1 cellular context compared by ENCODE assay signal in the genomic region with DNA sequence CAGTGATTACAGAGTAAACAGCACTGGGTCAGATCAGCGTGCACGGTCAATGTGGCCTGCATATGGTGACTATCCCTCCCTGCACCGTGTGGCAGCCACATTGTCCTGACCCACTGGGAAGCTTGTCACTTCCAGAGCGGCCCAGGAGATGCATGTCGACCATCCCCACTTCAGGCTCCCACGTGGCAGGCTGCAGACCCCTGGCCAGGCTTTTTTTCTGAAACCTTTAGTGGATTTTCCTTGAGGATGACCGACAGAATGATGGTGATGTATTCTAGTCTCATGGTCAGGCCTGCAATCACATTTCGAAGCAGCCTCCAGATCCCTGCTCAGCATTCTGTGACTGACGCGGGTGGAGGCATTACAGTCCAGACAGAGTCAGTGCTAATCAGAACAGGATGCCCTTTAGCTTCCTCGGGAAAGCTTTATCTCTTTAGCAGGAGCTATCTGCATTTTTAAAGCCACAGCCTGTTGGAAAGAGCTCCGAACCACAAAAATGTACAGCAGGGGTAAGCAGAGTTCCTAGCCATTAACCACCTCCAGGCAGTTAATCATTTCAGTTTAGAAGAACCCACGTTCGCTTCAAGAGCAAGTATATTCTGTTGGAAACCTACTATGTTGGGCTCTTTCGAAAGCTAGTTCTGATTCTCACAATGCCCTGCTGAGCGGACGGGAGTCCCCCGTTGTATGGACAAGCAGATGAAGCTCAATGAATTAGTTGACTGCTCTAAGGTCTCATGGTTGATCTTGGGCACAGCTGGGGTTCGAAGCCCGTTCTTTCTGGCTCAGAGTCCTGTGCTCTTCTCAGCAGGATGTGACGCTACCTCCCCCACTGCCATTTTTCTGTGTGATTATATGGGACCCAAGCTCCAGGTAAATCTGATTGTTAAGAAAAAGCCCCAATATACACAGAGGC.
TF ChIP-seq lines count a peak whose summit lies in the region.

No MANE protein-coding gene starts in this region.

TF ChIP-seq in K562, 482 proteins besides CTCF, POLR2A, EP300 and RAD21 (continued from another document and continues in another):
- TF ChIP-seq, protein P1, sequence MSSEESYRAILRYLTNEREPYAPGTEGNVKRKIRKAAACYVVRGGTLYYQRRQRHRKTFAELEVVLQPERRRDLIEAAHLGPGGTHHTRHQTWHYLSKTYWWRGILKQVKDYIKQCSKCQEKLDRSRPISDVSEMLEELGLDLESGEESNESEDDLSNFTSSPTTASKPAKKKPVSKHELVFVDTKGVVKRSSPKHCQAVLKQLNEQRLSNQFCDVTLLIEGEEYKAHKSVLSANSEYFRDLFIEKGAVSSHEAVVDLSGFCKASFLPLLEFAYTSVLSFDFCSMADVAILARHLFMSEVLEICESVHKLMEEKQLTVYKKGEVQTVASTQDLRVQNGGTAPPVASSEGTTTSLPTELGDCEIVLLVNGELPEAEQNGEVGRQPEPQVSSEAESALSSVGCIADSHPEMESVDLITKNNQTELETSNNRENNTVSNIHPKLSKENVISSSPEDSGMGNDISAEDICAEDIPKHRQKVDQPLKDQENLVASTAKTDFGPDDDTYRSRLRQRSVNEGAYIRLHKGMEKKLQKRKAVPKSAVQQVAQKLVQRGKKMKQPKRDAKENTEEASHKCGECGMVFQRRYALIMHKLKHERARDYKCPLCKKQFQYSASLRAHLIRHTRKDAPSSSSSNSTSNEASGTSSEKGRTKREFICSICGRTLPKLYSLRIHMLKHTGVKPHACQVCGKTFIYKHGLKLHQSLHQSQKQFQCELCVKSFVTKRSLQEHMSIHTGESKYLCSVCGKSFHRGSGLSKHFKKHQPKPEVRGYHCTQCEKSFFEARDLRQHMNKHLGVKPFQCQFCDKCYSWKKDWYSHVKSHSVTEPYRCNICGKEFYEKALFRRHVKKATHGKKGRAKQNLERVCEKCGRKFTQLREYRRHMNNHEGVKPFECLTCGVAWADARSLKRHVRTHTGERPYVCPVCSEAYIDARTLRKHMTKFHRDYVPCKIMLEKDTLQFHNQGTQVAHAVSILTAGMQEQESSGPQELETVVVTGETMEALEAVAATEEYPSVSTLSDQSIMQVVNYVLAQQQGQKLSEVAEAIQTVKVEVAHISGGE (CRISPR knock-in tag; IDR thresholded peaks at IDR 0.05): no peak
- TF ChIP-seq, protein P2, sequence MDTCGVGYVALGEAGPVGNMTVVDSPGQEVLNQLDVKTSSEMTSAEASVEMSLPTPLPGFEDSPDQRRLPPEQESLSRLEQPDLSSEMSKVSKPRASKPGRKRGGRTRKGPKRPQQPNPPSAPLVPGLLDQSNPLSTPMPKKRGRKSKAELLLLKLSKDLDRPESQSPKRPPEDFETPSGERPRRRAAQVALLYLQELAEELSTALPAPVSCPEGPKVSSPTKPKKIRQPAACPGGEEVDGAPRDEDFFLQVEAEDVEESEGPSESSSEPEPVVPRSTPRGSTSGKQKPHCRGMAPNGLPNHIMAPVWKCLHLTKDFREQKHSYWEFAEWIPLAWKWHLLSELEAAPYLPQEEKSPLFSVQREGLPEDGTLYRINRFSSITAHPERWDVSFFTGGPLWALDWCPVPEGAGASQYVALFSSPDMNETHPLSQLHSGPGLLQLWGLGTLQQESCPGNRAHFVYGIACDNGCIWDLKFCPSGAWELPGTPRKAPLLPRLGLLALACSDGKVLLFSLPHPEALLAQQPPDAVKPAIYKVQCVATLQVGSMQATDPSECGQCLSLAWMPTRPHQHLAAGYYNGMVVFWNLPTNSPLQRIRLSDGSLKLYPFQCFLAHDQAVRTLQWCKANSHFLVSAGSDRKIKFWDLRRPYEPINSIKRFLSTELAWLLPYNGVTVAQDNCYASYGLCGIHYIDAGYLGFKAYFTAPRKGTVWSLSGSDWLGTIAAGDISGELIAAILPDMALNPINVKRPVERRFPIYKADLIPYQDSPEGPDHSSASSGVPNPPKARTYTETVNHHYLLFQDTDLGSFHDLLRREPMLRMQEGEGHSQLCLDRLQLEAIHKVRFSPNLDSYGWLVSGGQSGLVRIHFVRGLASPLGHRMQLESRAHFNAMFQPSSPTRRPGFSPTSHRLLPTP (IDR thresholded peaks at IDR 0.05; ENCODE audit: borderline replicate concordance, extremely low read depth, insufficient read length): no peak
- TF ChIP-seq HLTF (IDR thresholded peaks at IDR 0.05) (no peak), HCFC1 (IDR thresholded peaks at IDR 0.05; ENCODE audit: low read depth, low read length) (no peak), ZNF121 (CRISPR knock-in tag; conservative IDR thresholded peaks at IDR 0.05) (no peak), GTF2F1 (IDR thresholded peaks at IDR 0.05; ENCODE audit: low read depth, low read length) (no peak), ZNF551 (CRISPR knock-in tag; IDR thresholded peaks at IDR 0.05) (no peak), NFATC3 (IDR thresholded peaks at IDR 0.05) (no peak), E2F3 (CRISPR knock-in tag; IDR thresholded peaks at IDR 0.05) (no peak), POLR3A (IDR thresholded peaks at IDR 0.05; ENCODE audit: borderline replicate concordance, extremely low read depth, insufficient read depth, insufficient read length) (no peak), JUNB (CRISPR knock-in tag; conservative IDR thresholded peaks at IDR 0.05) (no peak), GABPB2 (CRISPR knock-in tag; conservative IDR thresholded peaks at IDR 0.05) (no peak), ZKSCAN1 (IDR thresholded peaks at IDR 0.05; ENCODE audit: low read depth, low read length) (no peak), FOXJ2 (tag; IDR thresholded peaks at IDR 0.05) (no peak), FUS (optimal IDR thresholded peaks at IDR 0.05; ENCODE audit: low read depth, low read length) (no peak), KLF13 (tag; IDR thresholded peaks at IDR 0.05; ENCODE audit: borderline replicate concordance, low read depth) (no peak), ZNF197 (CRISPR knock-in tag; IDR thresholded peaks at IDR 0.05; ENCODE audit: low read depth) (no peak), XRCC4 (IDR thresholded peaks at IDR 0.05; ENCODE audit: extremely low read depth, insufficient read depth, insufficient read length) (no peak), MTA1 (IDR thresholded peaks at IDR 0.05; ENCODE audit: borderline replicate concordance) (no peak), TAF7 (tag; IDR thresholded peaks at IDR 0.05) (no peak), SIN3A (IDR thresholded peaks at IDR 0.05; ENCODE audit: borderline replicate concordance in 2 of 2, control insufficient read depth in 1 of 2, low read depth in 2 of 2, low read length in 2 of 2) (no peak), ZNF239 (CRISPR knock-in tag; IDR thresholded peaks at IDR 0.05) (no peak), ASH1L (IDR thresholded peaks at IDR 0.05; ENCODE audit: borderline replicate concordance, low read depth, partially characterized antibody) (no peak), TCF7L2 (IDR thresholded peaks at IDR 0.05; ENCODE audit: low read depth, low read length) (no peak)
- TF ChIP-seq, protein P3, sequence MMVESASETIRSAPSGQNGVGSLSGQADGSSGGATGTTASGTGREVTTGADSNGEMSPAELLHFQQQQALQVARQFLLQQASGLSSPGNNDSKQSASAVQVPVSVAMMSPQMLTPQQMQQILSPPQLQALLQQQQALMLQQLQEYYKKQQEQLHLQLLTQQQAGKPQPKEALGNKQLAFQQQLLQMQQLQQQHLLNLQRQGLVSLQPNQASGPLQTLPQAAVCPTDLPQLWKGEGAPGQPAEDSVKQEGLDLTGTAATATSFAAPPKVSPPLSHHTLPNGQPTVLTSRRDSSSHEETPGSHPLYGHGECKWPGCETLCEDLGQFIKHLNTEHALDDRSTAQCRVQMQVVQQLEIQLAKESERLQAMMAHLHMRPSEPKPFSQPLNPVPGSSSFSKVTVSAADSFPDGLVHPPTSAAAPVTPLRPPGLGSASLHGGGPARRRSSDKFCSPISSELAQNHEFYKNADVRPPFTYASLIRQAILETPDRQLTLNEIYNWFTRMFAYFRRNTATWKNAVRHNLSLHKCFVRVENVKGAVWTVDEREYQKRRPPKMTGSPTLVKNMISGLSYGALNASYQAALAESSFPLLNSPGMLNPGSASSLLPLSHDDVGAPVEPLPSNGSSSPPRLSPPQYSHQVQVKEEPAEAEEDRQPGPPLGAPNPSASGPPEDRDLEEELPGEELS (CRISPR knock-in tag; IDR thresholded peaks at IDR 0.05; ENCODE audit: borderline replicate concordance): no peak
- TF ChIP-seq, protein P4, sequence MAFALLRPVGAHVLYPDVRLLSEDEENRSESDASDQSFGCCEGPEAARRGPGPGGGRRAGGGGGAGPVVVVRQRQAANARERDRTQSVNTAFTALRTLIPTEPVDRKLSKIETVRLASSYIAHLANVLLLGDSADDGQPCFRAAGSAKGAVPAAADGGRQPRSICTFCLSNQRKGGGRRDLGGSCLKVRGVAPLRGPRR (CRISPR knock-in tag; IDR thresholded peaks at IDR 0.05): 0 out of 2 replicates have a peak, but pooled peaks have one; percentile 19
- TF ChIP-seq, protein P5, sequence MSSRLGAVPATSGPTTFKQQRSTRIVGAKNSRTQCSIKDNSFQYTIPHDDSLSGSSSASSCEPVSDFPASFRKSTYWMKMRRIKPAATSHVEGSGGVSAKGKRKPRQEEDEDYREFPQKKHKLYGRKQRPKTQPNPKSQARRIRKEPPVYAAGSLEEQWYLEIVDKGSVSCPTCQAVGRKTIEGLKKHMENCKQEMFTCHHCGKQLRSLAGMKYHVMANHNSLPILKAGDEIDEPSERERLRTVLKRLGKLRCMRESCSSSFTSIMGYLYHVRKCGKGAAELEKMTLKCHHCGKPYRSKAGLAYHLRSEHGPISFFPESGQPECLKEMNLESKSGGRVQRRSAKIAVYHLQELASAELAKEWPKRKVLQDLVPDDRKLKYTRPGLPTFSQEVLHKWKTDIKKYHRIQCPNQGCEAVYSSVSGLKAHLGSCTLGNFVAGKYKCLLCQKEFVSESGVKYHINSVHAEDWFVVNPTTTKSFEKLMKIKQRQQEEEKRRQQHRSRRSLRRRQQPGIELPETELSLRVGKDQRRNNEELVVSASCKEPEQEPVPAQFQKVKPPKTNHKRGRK (tag; IDR thresholded peaks at IDR 0.05): no peak
- TF ChIP-seq, protein P6, sequence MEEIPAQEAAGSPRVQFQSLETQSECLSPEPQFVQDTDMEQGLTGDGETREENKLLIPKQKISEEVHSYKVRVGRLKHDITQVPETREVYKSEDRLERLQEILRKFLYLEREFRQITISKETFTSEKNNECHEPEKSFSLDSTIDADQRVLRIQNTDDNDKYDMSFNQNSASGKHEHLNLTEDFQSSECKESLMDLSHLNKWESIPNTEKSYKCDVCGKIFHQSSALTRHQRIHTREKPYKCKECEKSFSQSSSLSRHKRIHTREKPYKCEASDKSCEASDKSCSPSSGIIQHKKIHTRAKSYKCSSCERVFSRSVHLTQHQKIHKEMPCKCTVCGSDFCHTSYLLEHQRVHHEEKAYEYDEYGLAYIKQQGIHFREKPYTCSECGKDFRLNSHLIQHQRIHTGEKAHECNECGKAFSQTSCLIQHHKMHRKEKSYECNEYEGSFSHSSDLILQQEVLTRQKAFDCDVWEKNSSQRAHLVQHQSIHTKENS (CRISPR knock-in tag; IDR thresholded peaks at IDR 0.05): no peak
- TF ChIP-seq, protein P7, sequence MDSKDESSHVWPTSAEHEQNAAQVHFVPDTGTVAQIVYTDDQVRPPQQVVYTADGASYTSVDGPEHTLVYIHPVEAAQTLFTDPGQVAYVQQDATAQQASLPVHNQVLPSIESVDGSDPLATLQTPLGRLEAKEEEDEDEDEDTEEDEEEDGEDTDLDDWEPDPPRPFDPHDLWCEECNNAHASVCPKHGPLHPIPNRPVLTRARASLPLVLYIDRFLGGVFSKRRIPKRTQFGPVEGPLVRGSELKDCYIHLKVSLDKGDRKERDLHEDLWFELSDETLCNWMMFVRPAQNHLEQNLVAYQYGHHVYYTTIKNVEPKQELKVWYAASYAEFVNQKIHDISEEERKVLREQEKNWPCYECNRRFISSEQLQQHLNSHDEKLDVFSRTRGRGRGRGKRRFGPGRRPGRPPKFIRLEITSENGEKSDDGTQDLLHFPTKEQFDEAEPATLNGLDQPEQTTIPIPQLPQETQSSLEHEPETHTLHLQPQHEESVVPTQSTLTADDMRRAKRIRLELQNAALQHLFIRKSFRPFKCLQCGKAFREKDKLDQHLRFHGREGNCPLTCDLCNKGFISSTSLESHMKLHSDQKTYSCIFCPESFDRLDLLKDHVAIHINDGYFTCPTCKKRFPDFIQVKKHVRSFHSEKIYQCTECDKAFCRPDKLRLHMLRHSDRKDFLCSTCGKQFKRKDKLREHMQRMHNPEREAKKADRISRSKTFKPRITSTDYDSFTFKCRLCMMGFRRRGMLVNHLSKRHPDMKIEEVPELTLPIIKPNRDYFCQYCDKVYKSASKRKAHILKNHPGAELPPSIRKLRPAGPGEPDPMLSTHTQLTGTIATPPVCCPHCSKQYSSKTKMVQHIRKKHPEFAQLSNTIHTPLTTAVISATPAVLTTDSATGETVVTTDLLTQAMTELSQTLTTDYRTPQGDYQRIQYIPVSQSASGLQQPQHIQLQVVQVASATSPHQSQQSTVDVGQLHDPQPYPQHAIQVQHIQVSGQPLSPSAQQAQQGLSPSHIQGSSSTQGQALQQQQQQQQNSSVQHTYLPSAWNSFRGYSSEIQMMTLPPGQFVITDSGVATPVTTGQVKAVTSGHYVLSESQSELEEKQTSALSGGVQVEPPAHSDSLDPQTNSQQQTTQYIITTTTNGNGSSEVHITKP (IDR thresholded peaks at IDR 0.05; ENCODE audit: partially characterized antibody): no peak
- TF ChIP-seq, protein P8, sequence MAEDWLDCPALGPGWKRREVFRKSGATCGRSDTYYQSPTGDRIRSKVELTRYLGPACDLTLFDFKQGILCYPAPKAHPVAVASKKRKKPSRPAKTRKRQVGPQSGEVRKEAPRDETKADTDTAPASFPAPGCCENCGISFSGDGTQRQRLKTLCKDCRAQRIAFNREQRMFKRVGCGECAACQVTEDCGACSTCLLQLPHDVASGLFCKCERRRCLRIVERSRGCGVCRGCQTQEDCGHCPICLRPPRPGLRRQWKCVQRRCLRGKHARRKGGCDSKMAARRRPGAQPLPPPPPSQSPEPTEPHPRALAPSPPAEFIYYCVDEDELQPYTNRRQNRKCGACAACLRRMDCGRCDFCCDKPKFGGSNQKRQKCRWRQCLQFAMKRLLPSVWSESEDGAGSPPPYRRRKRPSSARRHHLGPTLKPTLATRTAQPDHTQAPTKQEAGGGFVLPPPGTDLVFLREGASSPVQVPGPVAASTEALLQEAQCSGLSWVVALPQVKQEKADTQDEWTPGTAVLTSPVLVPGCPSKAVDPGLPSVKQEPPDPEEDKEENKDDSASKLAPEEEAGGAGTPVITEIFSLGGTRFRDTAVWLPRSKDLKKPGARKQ (CRISPR knock-in tag; IDR thresholded peaks at IDR 0.05): 0 out of 2 replicates have a peak, but pooled peaks have one; percentile 31
- TF ChIP-seq, protein P9, sequence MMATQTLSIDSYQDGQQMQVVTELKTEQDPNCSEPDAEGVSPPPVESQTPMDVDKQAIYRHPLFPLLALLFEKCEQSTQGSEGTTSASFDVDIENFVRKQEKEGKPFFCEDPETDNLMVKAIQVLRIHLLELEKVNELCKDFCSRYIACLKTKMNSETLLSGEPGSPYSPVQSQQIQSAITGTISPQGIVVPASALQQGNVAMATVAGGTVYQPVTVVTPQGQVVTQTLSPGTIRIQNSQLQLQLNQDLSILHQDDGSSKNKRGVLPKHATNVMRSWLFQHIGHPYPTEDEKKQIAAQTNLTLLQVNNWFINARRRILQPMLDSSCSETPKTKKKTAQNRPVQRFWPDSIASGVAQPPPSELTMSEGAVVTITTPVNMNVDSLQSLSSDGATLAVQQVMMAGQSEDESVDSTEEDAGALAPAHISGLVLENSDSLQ (IDR thresholded peaks at IDR 0.05): peak; percentile 89
- TF ChIP-seq, protein P10, sequence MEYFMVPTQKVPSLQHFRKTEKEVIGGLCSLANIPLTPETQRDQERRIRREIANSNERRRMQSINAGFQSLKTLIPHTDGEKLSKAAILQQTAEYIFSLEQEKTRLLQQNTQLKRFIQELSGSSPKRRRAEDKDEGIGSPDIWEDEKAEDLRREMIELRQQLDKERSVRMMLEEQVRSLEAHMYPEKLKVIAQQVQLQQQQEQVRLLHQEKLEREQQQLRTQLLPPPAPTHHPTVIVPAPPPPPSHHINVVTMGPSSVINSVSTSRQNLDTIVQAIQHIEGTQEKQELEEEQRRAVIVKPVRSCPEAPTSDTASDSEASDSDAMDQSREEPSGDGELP (CRISPR knock-in tag; IDR thresholded peaks at IDR 0.05; ENCODE audit: borderline replicate concordance): no peak
